ENCODE assay signal across 21 cellular contexts in genomic region chr6:118514689-118515088, GRCh38. TPM values are rescaled to one million over a fixed set of nuclear protein-coding genes. Genes with fewer than 3 reads are reported as not detected.
DNase-seq lines count a peak whose midpoint lies in the region; ATAC-seq and TF ChIP-seq lines count a peak whose summit lies in the region.
"Had no signal": no experiment of that assay in that cellular context is flagged by ENCODE, and none has a peak within 500 bp of the region (broad histone marks: within the 10 kb centered on the region; RNA-seq: fewer than 3 reads in every experiment).

No MANE protein-coding gene starts in this region.

- H3K27ac Mint-ChIP-seq in H9: no peak overlapping the region

- H3K4me2 ChIP-seq in hepatocyte: no peak overlapping the region
- no peak overlapping the region for H3K4me2 ChIP-seq in H9 (ENCODE audit: insufficient read depth, insufficient read length, low read length)

- peaks cover 17% of the 10 kb centered on the region for H4K20me1 ChIP-seq in hepatocyte (ENCODE audit: insufficient read depth, poor library complexity, severe bottlenecking)
- no peaks in the 10 kb centered on the region for H4K20me1 ChIP-seq in H9 (ENCODE audit: control insufficient read depth, insufficient read depth, insufficient read length)

- no peak overlapping the region for H2BK12ac ChIP-seq in H9 (ENCODE audit: insufficient read length, low read depth, low read length)

- H3K36me3 ChIP-seq in ascending aorta (no peaks in the 10 kb centered on the region), skeletal muscle tissue (ENCODE audit: control insufficient read depth in 3 of 3, insufficient read depth in 3 of 3, low read length in 3 of 3) (no peaks in the 10 kb centered on the region), hepatocyte (replicated peaks; ENCODE audit: insufficient read depth, low read depth) (no peaks in the 10 kb centered on the region)

- H3K27me3 ChIP-seq in ascending aorta (no peaks in the 10 kb centered on the region), right cardiac atrium (ENCODE audit: control insufficient read depth, insufficient read depth) (no peaks in the 10 kb centered on the region), skeletal muscle tissue (ENCODE audit: control insufficient read depth in 3 of 3, insufficient read depth in 3 of 3, low read length in 3 of 3) (no peaks in the 10 kb centered on the region), hepatocyte (no peaks in the 10 kb centered on the region), H9 (ENCODE audit: insufficient read depth, low read length) (no peaks in the 10 kb centered on the region)

- no peak overlapping the region for H3K56ac ChIP-seq in H9 (ENCODE audit: insufficient read length, low read depth, low read length)

- H2BK120ac ChIP-seq in H9 (ENCODE audit: low read depth, low read length, poor library complexity, severe bottlenecking): no peak overlapping the region

- no peaks in the 10 kb centered on the region for H3K9me3 Mint-ChIP-seq in H9
- H3K9me3 Mint-ChIP-seq: CD8-positive, alpha-beta memory T cell had no signal

- no peak overlapping the region for H3K14ac ChIP-seq in H9 (ENCODE audit: insufficient read depth, low read length)

- intact Hi-C loops in ascending aorta (cut with DNase I): loop anchor here (5.0 kb wide), 1 partner anchor 288 kb away; no protein-coding TSS in a partner anchor
- intact Hi-C loops in cardiac septum (cut with DNase I): loop anchor here (5.0 kb wide), 1 partner anchor 33 kb away; the partner anchor contains the start of gene PLN
- intact Hi-C loops in right cardiac atrium (cut with DNase I): loop anchor here in 2 of 4 donors (5.0 to 10.0 kb wide), 2 partner anchors 33 to 230 kb away; partner anchors contain the start of gene PLN (in 1 of the 2)

- ATAC-seq in right cardiac atrium: peak; percentile 94 to 98
- ATAC-seq: Panc1 had no signal

- DNase-seq in ascending aorta (ENCODE audit: low spot score in 2 of 2) (no peak), cardiac septum (ENCODE audit: low spot score) (peak; percentile 77), right cardiac atrium (peak in 2 of 3 donors; percentile 28 to 66), HuH-7.5 (ENCODE audit: low spot score) (no peak), hepatocyte (ENCODE audit: low spot score) (no peak), NCI-H82 (lab: John Stamatoyannopoulos, UW) (no peak), H9 (no peak)
- DNase-seq: AML-193; C1 segment of cervical spinal cord; CD8-positive, alpha-beta memory T cell; Kasumi-1; NCI-H1417; NCI-H187; NCI-H510A; NK-92 treated with Interleukin-12 subunit alpha and Interleukin-12 subunit beta, amount 100 ng/mL, for 24 hours had no signal

- H3K18ac ChIP-seq in H9 (ENCODE audit: insufficient read length, low read depth, low read length): no peak overlapping the region

- no peak overlapping the region for H3K4me3 ChIP-seq in ascending aorta
- H3K4me3 ChIP-seq in right cardiac atrium (ENCODE audit: low read length): no peak overlapping the region
- H3K4me3 ChIP-seq in skeletal muscle tissue (ENCODE audit: low read length in 3 of 3): peak overlapping the region in 1 of 3 donors; percentile 35
- no peak overlapping the region for H3K4me3 ChIP-seq in hepatocyte

- no peak overlapping the region for H3K4ac ChIP-seq in H9 (ENCODE audit: low read depth, low read length)

- no peak overlapping the region for H2AK5ac ChIP-seq in H9 (ENCODE audit: insufficient read length, low read length)

- H2BK5ac ChIP-seq in H9 (ENCODE audit: insufficient read length, low read length): no peak overlapping the region

- H3T11ph ChIP-seq in H9 (ENCODE audit: low read length): no peak overlapping the region

- no peak overlapping the region for H3K4me3 Mint-ChIP-seq in H9
- H3K4me3 Mint-ChIP-seq: CD8-positive, alpha-beta memory T cell had no signal

- H3K79me1 ChIP-seq in H9 (ENCODE audit: insufficient read depth, low read depth, low read length, poor library complexity, severe bottlenecking): no peaks in the 10 kb centered on the region

- peaks cover 0 to 3% (median 0%) of the 10 kb centered on the region in 3 experiments; a peak in 1 of 7 replicates for H3K36me3 Mint-ChIP-seq in H9 (ENCODE audit: insufficient read depth in 1 of 3, low read depth in 3 of 3)

- H2BK15ac ChIP-seq in H9 (ENCODE audit: low read depth, low read length): no peak overlapping the region

- TF ChIP-seq CTCF in ascending aorta (IDR thresholded peaks at IDR 0.05) (no peak), hepatocyte (IDR thresholded peaks at IDR 0.05; ENCODE audit: poor library complexity) (no peak), H9 (conservative IDR thresholded peaks at IDR 0.05) (no peak)

- H3K9me3 ChIP-seq in ascending aorta (no peaks in the 10 kb centered on the region), right cardiac atrium (ENCODE audit: control insufficient read depth, low read length) (no peaks in the 10 kb centered on the region), skeletal muscle tissue (ENCODE audit: control insufficient read depth in 3 of 3, low read length in 3 of 3) (no peaks in the 10 kb centered on the region), hepatocyte (ENCODE audit: low read depth) (no peaks in the 10 kb centered on the region), H9 (ENCODE audit: control insufficient read depth, low read depth, low read length) (no peaks in the 10 kb centered on the region)

- no peak overlapping the region for H2AFZ ChIP-seq in hepatocyte
- no peak overlapping the region for H2AFZ ChIP-seq in H9 (ENCODE audit: low read length)

- no peaks in the 10 kb centered on the region for H3K23me2 ChIP-seq in H9 (ENCODE audit: insufficient read length, low read depth, low read length, poor library complexity, severe bottlenecking)

- no peaks in the 10 kb centered on the region for H3K27me3 Mint-ChIP-seq in H9 (ENCODE audit: low read depth)
- H3K27me3 Mint-ChIP-seq: CD8-positive, alpha-beta memory T cell had no signal

- H3K4me1 Mint-ChIP-seq in H9: no peaks in the 10 kb centered on the region; a peak in 1 of 4 replicates

- WGBS in right cardiac atrium: 48% methylated on average over 3 of the region's 3 CpGs
- 98% methylated on average over 3 of the region's 3 CpGs for WGBS in hepatocyte (ENCODE audit: low lambda C conversion rate, missing lambda C conversion rate)
- no CpG with 5 or more reads among the region's 3 CpGs for WGBS in H9 (ENCODE audit: extremely low coverage, insufficient read length, low lambda C conversion rate)

- H3K79me2 ChIP-seq in hepatocyte (peaks cover 23% of the 10 kb centered on the region), H9 (ENCODE audit: insufficient read depth, low read length) (no peaks in the 10 kb centered on the region)

- H3K23ac ChIP-seq in H9 (ENCODE audit: insufficient read length, low read depth, low read length): no peak overlapping the region

- no peak overlapping the region for H2BK20ac ChIP-seq in H9 (ENCODE audit: low read depth, low read length, poor library complexity, severe bottlenecking)

- no peak overlapping the region for H4K8ac ChIP-seq in H9 (replicated peaks; ENCODE audit: insufficient read length, low read depth, low read length)

- H3K4me1 ChIP-seq in ascending aorta (peaks cover 0 to 5% of the 10 kb centered on the region in 2 donors), right cardiac atrium (ENCODE audit: control insufficient read depth, insufficient read depth, low read length) (no peaks in the 10 kb centered on the region), skeletal muscle tissue (ENCODE audit: control insufficient read depth in 3 of 3, insufficient read depth in 3 of 3, low read length in 3 of 3) (peaks cover 7 to 13% (median 9%) of the 10 kb centered on the region in 3 donors), hepatocyte (ENCODE audit: insufficient read depth) (no peaks in the 10 kb centered on the region), H9 (ENCODE audit: insufficient read depth, low read length) (no peaks in the 10 kb centered on the region)

- peak overlapping the region; percentile 2 to 64 (median 53) for H3K9ac ChIP-seq in skeletal muscle tissue (ENCODE audit: low read depth in 1 of 3, low read length in 3 of 3)
- no peak overlapping the region for H3K9ac ChIP-seq in H9 (ENCODE audit: extremely low read depth, insufficient read length, low read length)

- H3K27ac ChIP-seq in ascending aorta: peak overlapping the region; percentile 33 to 51
- no peak overlapping the region for H3K27ac ChIP-seq in right cardiac atrium (ENCODE audit: low read length)
- peak overlapping the region; percentile 79 for H3K27ac ChIP-seq in skeletal muscle tissue (ENCODE audit: low read depth, low read length)
- H3K27ac ChIP-seq in hepatocyte: no peak overlapping the region
- H3K27ac ChIP-seq in H9 (ENCODE audit: insufficient read length, low read depth, low read length): no peak overlapping the region

- no peak overlapping the region for H4K91ac ChIP-seq in H9 (ENCODE audit: insufficient read length, low read depth, low read length)

- H4K5ac ChIP-seq in H9 (ENCODE audit: insufficient read length, low read depth, low read length): no peak overlapping the region

- no peaks in the 10 kb centered on the region for H3K9me2 ChIP-seq in hepatocyte (replicated peaks; ENCODE audit: insufficient read depth)

RNA-seq across cellular contexts. Expression of gene PLN, which starts 33.4 kb away (rescaled TPM):
- total RNA-seq in ascending aorta: 129 TPM
- total RNA-seq in cardiac septum: 2,070 TPM
- 1,000 to 10,000 TPM in 3 of 4 donors, 100 to 1,000 TPM in 1; 654 to 1,907 (median 1,288) TPM for total RNA-seq in right cardiac atrium
- 1,272 TPM for polyA plus RNA-seq in right cardiac atrium
- 18.3 TPM for total RNA-seq in skeletal muscle tissue
- total RNA-seq in hepatocyte: 0.80 TPM in 1 of 2 replicates, not detected in the other
- polyA plus RNA-seq in hepatocyte: 0.40 and 0.69 TPM in 2 replicates
- not detected in 2 replicates for total RNA-seq in H9 (2021)
- total RNA-seq: A172; CD8-positive, alpha-beta memory T cell; Daoy; MCF 10A; SK-MEL-5 had no signal

Comparison
In these comparisons a context has a peak if more than half of its experiments do, and no peak if none do; other contexts are left out.
1. DNase-seq: peak in cardiac septum (single experiment) and right cardiac atrium (2 of 3); none in ascending aorta (0 of 2), HuH-7.5 (single experiment), hepatocyte (single experiment), NCI-H82 (single experiment) and H9 (single experiment).
2. H3K27ac ChIP-seq: peak in ascending aorta (2 of 2) and skeletal muscle tissue (single experiment); none in right cardiac atrium (single experiment), hepatocyte (single experiment) and H9 (single experiment).
3. RNA of gene PLN, which starts 33.4 kb away (total RNA-seq): 2,070 TPM in cardiac septum (single experiment), 654 to 1,907 TPM in right cardiac atrium, 129 TPM in ascending aorta (single experiment) and 18.3 TPM in skeletal muscle tissue (single experiment); 0.80 TPM in hepatocyte and not detected in H9; every median in the first group is over 10 times any median in the second.